Comparison of ENCODE assay signal across 8 cellular contexts in the genomic region with DNA sequence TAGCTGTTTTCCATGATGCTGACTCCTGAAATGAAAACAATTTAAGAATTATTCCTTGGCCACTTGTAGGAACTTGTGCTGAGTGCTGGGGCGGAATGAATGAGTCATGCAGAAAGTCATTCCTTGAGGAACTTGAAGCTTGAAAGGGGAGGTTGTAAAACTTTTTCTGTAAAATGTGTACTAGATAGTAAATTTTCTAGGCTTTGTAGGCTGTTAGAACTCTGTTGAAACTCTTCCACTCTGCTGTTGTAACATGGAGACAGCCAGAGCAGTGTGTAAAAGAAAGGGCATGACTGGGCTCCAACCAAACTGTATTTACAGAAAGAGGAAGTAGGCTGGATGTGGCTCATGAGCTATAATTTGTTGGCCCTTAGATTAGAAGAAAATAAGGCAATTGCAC. TPM values are rescaled to one million over a fixed set of nuclear protein-coding genes. Genes with fewer than 3 reads are reported as not detected.
DNase-seq lines count a peak whose midpoint lies in the region; ATAC-seq, FAIRE-seq and TF ChIP-seq lines count a peak whose summit lies in the region.

No MANE protein-coding gene starts in this region.

- H3K27me3 ChIP-seq in HepG2 (ENCODE audit: control insufficient read depth in 1 of 2, insufficient read depth in 2 of 2, low read length in 2 of 2) (no peaks in the 10 kb centered on the region), upper lobe of left lung (no peaks in the 10 kb centered on the region)

- H3K36me3 ChIP-seq in HepG2 (replicated peaks in 1 of 2; ENCODE audit: control insufficient read depth in 1 of 2, insufficient read depth in 2 of 2, low read length in 2 of 2) (no peaks in the 10 kb centered on the region), upper lobe of left lung (no peaks in the 10 kb centered on the region)

- CTCF ChIA-PET in HepG2 (lab: Yijun Ruan, JAX; ENCODE audit: low intra/inter-chr PET ratio, low total read pairs): no interaction called here

- peak overlapping the region; percentile 8 for H2AFZ ChIP-seq in HepG2 (ENCODE audit: low read length)

- FAIRE-seq in HepG2 (lab: Jason Lieb, UNC): no peak
- FAIRE-seq in GM12892 (lab: Jason Lieb, UNC): no peak

- in situ Hi-C loops in KBM-7 (cut with MboI; ENCODE audit: low pct_unique_long_range_greater_than_20kb, low sequenced_read_pairs) (no loop called here), HepG2 (cut with HindIII; ENCODE audit: extremely low pct_ligation_motif_present, low pct_unique_long_range_greater_than_20kb) (no loop called here)

- H3K4me3 ChIP-seq in HepG2 (replicated peaks in 1 of 3; ENCODE audit: insufficient read depth in 1 of 3, low read depth in 2 of 3, low read length in 3 of 3): no peak overlapping the region
- H3K4me3 ChIP-seq in upper lobe of left lung: no peak overlapping the region

- no peak for TF ChIP-seq EP300 in HepG2 (IDR thresholded peaks at IDR 0.05; ENCODE audit: low read depth in 2 of 2, low read length in 2 of 2)
- TF ChIP-seq EP300 in HepG2 (CRISPR knock-in tag; IDR thresholded peaks at IDR 0.05; ENCODE audit: borderline replicate concordance): no peak
- no peak for TF ChIP-seq EP300 in upper lobe of left lung (IDR thresholded peaks at IDR 0.05)

- TF ChIP-seq CTCF in HepG2 (CRISPR knock-in tag; IDR thresholded peaks at IDR 0.05) (no peak), upper lobe of left lung (IDR thresholded peaks at IDR 0.05) (no peak)

- peak; percentile 68 for ATAC-seq in GM18498 (IDR thresholded peaks at IDR 0.05; ENCODE audit: unreplicated experiment)
- no peak for ATAC-seq in HepG2
- peak; percentile 68 to 89 for ATAC-seq in upper lobe of left lung (ENCODE audit: low FRiP score in 2 of 2)
- ATAC-seq in GM21717 (IDR thresholded peaks at IDR 0.05; ENCODE audit: unreplicated experiment): no peak

- no TSS peak for BruUV-seq in HepG2 (replicated peaks; lab: Mats Ljungman, UMichigan)

- H3K27ac ChIP-seq in HepG2 (ENCODE audit: extremely low read length, insufficient read depth, low read length) (peak overlapping the region; percentile 72), upper lobe of left lung (peak overlapping the region; percentile 38 to 52 (median 46))

- H3K4me2 ChIP-seq in HepG2 (ENCODE audit: low read depth, low read length): no peak overlapping the region

- POLR2A ChIA-PET in HepG2 (lab: Yijun Ruan, JAX): no interaction called here

- H4K20me1 ChIP-seq in HepG2 (ENCODE audit: insufficient read depth, low read length): no peaks in the 10 kb centered on the region

- peaks cover 54% of the 10 kb centered on the region for H3K4me1 ChIP-seq in HepG2 (ENCODE audit: insufficient read depth, low read length)
- H3K4me1 ChIP-seq in upper lobe of left lung: peaks cover 0 to 9% (median 4%) of the 10 kb centered on the region in 4 donors

- intact Hi-C loops in HepG2 (cut with micrococcal nuclease; ENCODE audit: unreplicated experiment): loop anchor here (2.0 kb wide), 1 partner anchor 88 kb away; no protein-coding TSS in a partner anchor

- H3K79me2 ChIP-seq in HepG2 (ENCODE audit: insufficient read depth, low read length): no peaks in the 10 kb centered on the region

- 97% methylated on average over 1 of the region's 1 CpG for WGBS in HepG2 (ENCODE audit: low lambda C conversion rate)
- 23 to 32% methylated on average over 1 of the region's 1 CpG for WGBS in upper lobe of left lung, 2 donors

- H3K9ac ChIP-seq in HepG2 (ENCODE audit: insufficient read depth, low read depth, low read length): no peak overlapping the region

- DNase-seq in KBM-7: peak; percentile 92
- peak; percentile 10 for DNase-seq in brain pericyte (ENCODE audit: low read depth, low spot score)
- peak; percentile 16 for DNase-seq in HepG2 (ENCODE audit: low spot score)
- DNase-seq in upper lobe of left lung: peak in 1 of 2 donors; percentile 58
- DNase-seq in GM12892 (ENCODE audit: insufficient read length): no peak
- no peak for DNase-seq in activated naive CD4-positive, alpha-beta T cell treated with Interleukin-2 at 50 U/mL for 16 hours

- no peak for TF ChIP-seq RAD21 in HepG2 (CRISPR knock-in tag; IDR thresholded peaks at IDR 0.05)

- 0 out of 2 replicates have a peak, but pooled peaks cover 3% of the 10 kb centered on the region for H3K9me3 ChIP-seq in HepG2 (ENCODE audit: low read length)
- no peaks in the 10 kb centered on the region for H3K9me3 ChIP-seq in upper lobe of left lung

- TF ChIP-seq POLR2A in HepG2 (IDR thresholded peaks at IDR 0.05; ENCODE audit: insufficient read depth in 1 of 2, low read depth in 2 of 2, low read length in 2 of 2) (no peak), upper lobe of left lung (IDR thresholded peaks at IDR 0.05) (no peak), GM12892 (IDR thresholded peaks at IDR 0.05; ENCODE audit: low read depth, low read length) (no peak)

TF ChIP-seq in HepG2, 621 proteins besides CTCF, POLR2A, EP300 and RAD21:
- TF ChIP-seq, protein P1, sequence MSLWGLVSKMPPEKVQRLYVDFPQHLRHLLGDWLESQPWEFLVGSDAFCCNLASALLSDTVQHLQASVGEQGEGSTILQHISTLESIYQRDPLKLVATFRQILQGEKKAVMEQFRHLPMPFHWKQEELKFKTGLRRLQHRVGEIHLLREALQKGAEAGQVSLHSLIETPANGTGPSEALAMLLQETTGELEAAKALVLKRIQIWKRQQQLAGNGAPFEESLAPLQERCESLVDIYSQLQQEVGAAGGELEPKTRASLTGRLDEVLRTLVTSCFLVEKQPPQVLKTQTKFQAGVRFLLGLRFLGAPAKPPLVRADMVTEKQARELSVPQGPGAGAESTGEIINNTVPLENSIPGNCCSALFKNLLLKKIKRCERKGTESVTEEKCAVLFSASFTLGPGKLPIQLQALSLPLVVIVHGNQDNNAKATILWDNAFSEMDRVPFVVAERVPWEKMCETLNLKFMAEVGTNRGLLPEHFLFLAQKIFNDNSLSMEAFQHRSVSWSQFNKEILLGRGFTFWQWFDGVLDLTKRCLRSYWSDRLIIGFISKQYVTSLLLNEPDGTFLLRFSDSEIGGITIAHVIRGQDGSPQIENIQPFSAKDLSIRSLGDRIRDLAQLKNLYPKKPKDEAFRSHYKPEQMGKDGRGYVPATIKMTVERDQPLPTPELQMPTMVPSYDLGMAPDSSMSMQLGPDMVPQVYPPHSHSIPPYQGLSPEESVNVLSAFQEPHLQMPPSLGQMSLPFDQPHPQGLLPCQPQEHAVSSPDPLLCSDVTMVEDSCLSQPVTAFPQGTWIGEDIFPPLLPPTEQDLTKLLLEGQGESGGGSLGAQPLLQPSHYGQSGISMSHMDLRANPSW (CRISPR knock-in tag; IDR thresholded peaks at IDR 0.05; ENCODE audit: borderline replicate concordance): 0 out of 2 replicates have a peak, but pooled peaks have one; percentile 33
- TF ChIP-seq ISL2 (CRISPR knock-in tag; IDR thresholded peaks at IDR 0.05): 0 out of 2 replicates have a peak, but pooled peaks have one; percentile 25
- peak; percentile 71 for TF ChIP-seq ZNF644 (CRISPR knock-in tag; IDR thresholded peaks at IDR 0.05; ENCODE audit: low read depth)
- TF ChIP-seq FOSL2 (CRISPR knock-in tag; IDR thresholded peaks at IDR 0.05): 0 out of 2 replicates have a peak, but pooled peaks have one; percentile 26
- TF ChIP-seq ZNF878 (CRISPR knock-in tag; IDR thresholded peaks at IDR 0.05): peak; percentile 25; the same call in 1 of the 2 replicates
- no peak for TF ChIP-seq FOXJ3 (CRISPR knock-in tag; IDR thresholded peaks at IDR 0.05; ENCODE audit: borderline replicate concordance)
- TF ChIP-seq SRY (CRISPR knock-in tag; IDR thresholded peaks at IDR 0.05): no peak
- 0 out of 2 replicates have a peak, but pooled peaks have one; percentile 15 for TF ChIP-seq ZNF367 (CRISPR knock-in tag; IDR thresholded peaks at IDR 0.05; ENCODE audit: borderline replicate concordance)
- no peak for TF ChIP-seq FOXA1 (IDR thresholded peaks at IDR 0.05)
- peak; percentile 23; the same call in 1 of the 2 replicates for TF ChIP-seq FOXA1 (CRISPR knock-in tag; IDR thresholded peaks at IDR 0.05)
- TF ChIP-seq POGZ (CRISPR knock-in tag; IDR thresholded peaks at IDR 0.05): peak; percentile 42; the same call in 1 of the 2 replicates
- TF ChIP-seq MED1 (CRISPR knock-in tag; IDR thresholded peaks at IDR 0.05): 0 out of 2 replicates have a peak, but pooled peaks have one; percentile 28

RNA-seq across cellular contexts. Expression of gene ABCA8, which starts 46.1 kb away (rescaled TPM):
- 0.18 TPM in 1 of 2 replicates, not detected in the other for total RNA-seq in HepG2 (2016; rRNA removed; fragmentation: Illumina TruSeq; extraction: Trizol)
- total RNA-seq in HepG2 (2016; cell fraction: cytosol; rRNA removed; fragmentation: Illumina TruSeq; extraction: Trizol; ENCODE audit: low read depth): 0.09 TPM in 1 of 2 replicates, not detected in the other
- total RNA-seq in HepG2 (2016; cell fraction: insoluble cytoplasmic fraction; rRNA removed; fragmentation: Illumina TruSeq; extraction: Trizol): 0.17 TPM in 1 of 2 replicates, not detected in the other
- total RNA-seq in HepG2 (2016; cell fraction: membrane; rRNA removed; fragmentation: Illumina TruSeq; extraction: Trizol): 0.14 and 0.22 TPM in 2 replicates
- 0.50 and 0.53 TPM in 2 replicates for total RNA-seq in HepG2 (2016; cell fraction: nucleus; rRNA removed; fragmentation: Illumina TruSeq; extraction: Trizol)
- polyA plus RNA-seq in HepG2 (2011; rRNA removed): 0.05 and 0.07 TPM in 2 replicates
- 0.04 and 0.08 TPM in 2 replicates for polyA plus RNA-seq in HepG2 (2011; cell fraction: cytosol; rRNA removed)
- polyA plus RNA-seq in HepG2 (2011; cell fraction: nucleus; rRNA removed): 0.29 and 0.33 TPM in 2 replicates
- 0.32 and 0.39 TPM in 2 replicates for polyA plus RNA-seq in HepG2 (2012)
- not detected in 2 replicates for polyA plus RNA-seq in HepG2 (2016; cell fraction: cytosol; fragmentation: Illumina TruSeq; extraction: Trizol; ENCODE audit: low read depth)
- not detected in 2 replicates for polyA plus RNA-seq in HepG2 (2016; cell fraction: insoluble cytoplasmic fraction; fragmentation: Illumina TruSeq; extraction: Trizol; ENCODE audit: low read depth)
- not detected in 2 replicates for polyA plus RNA-seq in HepG2 (2016; cell fraction: membrane; fragmentation: Illumina TruSeq; extraction: Trizol; ENCODE audit: low read depth)
- polyA plus RNA-seq in HepG2 (2016; cell fraction: nucleus; fragmentation: Illumina TruSeq; extraction: Trizol; ENCODE audit: insufficient read depth, low read depth): 0.33 and 0.92 TPM in 2 replicates
- 1.2 TPM in 1 of 2 replicates, not detected in the other for polyA minus RNA-seq in HepG2 (2011; rRNA and poly(A)+ RNA removed; ENCODE audit: low replicate concordance)
- not detected in 2 replicates for polyA minus RNA-seq in HepG2 (2011; cell fraction: cytosol; rRNA and poly(A)+ RNA removed)
- 0.50 and 0.52 TPM in 2 replicates for polyA minus RNA-seq in HepG2 (2011; cell fraction: nucleus; rRNA and poly(A)+ RNA removed)
- 10 to 100 TPM; 26.2 to 86.9 (median 42.9) TPM for total RNA-seq in upper lobe of left lung
- polyA plus RNA-seq in GM12892 (2012; ENCODE audit: missing spikeins): 0.23 TPM

Comparison
In these comparisons a context has a peak if more than half of its experiments do, and no peak if none do; other contexts are left out.
1. ATAC-seq: peak in GM18498 (single experiment) and upper lobe of left lung (2 of 2); none in HepG2 (single experiment) and GM21717 (single experiment).
2. DNase-seq: peak in KBM-7 (single experiment), brain pericyte (single experiment) and HepG2 (single experiment); none in GM12892 (single experiment) and activated naive CD4-positive, alpha-beta T cell treated with Interleukin-2 at 50 U/mL for 16 hours (single experiment).
3. RNA of gene ABCA8, which starts 46.1 kb away (total RNA-seq): 26.2 to 86.9 TPM in upper lobe of left lung; 0.09 to 0.53 TPM in HepG2; every median in the first group is over 10 times any median in the second.